Comparison of ENCODE assay signal across 23 cellular contexts in genomic region chr14:72898448-72898847, GRCh38.
"Had no signal": no experiment of that assay in that cellular context is flagged by ENCODE, and none has a peak within 500 bp of the region (broad histone marks: within the 10 kb centered on the region; RNA-seq: fewer than 3 reads in every experiment).

No MANE protein-coding gene starts in this region.

- H3K9me3 ChIP-seq: left ventricle myocardium inferior, mucosa of descending colon, ovary, sigmoid colon, spleen, upper lobe of right lung had no signal

- H3K36me3 Mint-ChIP-seq: natural killer cell treated with Interleukin-12 subunit alpha and Interleukin-12 subunit beta and Interleukin-15 and Interleukin-18, amount 100 ng/mL, for 72 hours; stimulated activated memory B cell treated with anti-CD40 and anti-IgM and Interleukin-4, amounts not matched to agents 10 μg/mL and 1 μg/mL and 100 μg/mL, for 72 hours had no signal

- H3K36me3 ChIP-seq: left ventricle myocardium inferior, ovary, sigmoid colon, spleen, upper lobe of right lung had no signal

- H2AFZ ChIP-seq: hepatocyte had no signal

- H3K27me3 Mint-ChIP-seq: stimulated activated memory B cell treated with anti-CD40 and anti-IgM and Interleukin-4, amounts not matched to agents 10 μg/mL and 1 μg/mL and 100 μg/mL, for 72 hours had no signal

- ATAC-seq: mucosa of descending colon; naive thymus-derived CD4-positive, alpha-beta T cell; natural killer cell treated with Interleukin-12 subunit alpha and Interleukin-12 subunit beta and Interleukin-15 and Interleukin-18, amount 100 ng/mL, for 72 hours; right cardiac atrium; stimulated activated memory B cell treated with anti-CD40 and anti-IgM and Interleukin-4, amounts not matched to agents 10 μg/mL and 1 μg/mL and 100 μg/mL, for 72 hours; stimulated activated naive CD8-positive, alpha-beta T cell treated with anti-CD3 and anti-CD28 coated beads, Interleukin-15, amount 100 ng/mL, for 72 hours; upper lobe of right lung had no signal

- H3K27ac Mint-ChIP-seq: naive thymus-derived CD4-positive, alpha-beta T cell; natural killer cell treated with Interleukin-12 subunit alpha and Interleukin-12 subunit beta and Interleukin-15 and Interleukin-18, amount 100 ng/mL, for 72 hours; progenitor cell of endocrine pancreas; stimulated activated memory B cell treated with anti-CD40 and anti-IgM and Interleukin-4, amounts not matched to agents 10 μg/mL and 1 μg/mL and 100 μg/mL, for 72 hours; stimulated activated naive CD8-positive, alpha-beta T cell treated with anti-CD3 and anti-CD28 coated beads, Interleukin-15, amount 100 ng/mL, for 72 hours had no signal

- DNase-seq: islet precursor cell; left ventricle myocardium inferior; mesendoderm; midbrain; naive thymus-derived CD4-positive, alpha-beta T cell; ovary; retina; right cardiac atrium; sigmoid colon; small intestine; spleen; stimulated activated CD4-positive, alpha-beta T cell treated with anti-CD3 and anti-CD28 coated beads, Interleukin-4, amount 100 ng/mL, for 24 hours; stimulated activated naive CD4-positive, alpha-beta T cell treated with Interleukin-2 at 50 U/mL for 16 hours; stimulated activated naive CD8-positive, alpha-beta T cell treated with anti-CD3 and anti-CD28 coated beads, Interleukin-15, amount 100 ng/mL, for 72 hours; substantia nigra; trophoblast cell; upper lobe of right lung had no signal

- H3K27me3 ChIP-seq: ovary had no signal

- H3K4me3 ChIP-seq: hepatocyte, left ventricle myocardium inferior, lung, mucosa of descending colon, ovary, sigmoid colon, spleen, upper lobe of right lung had no signal

- H3K79me2 ChIP-seq: hepatocyte had no signal

- H3K4me2 ChIP-seq: hepatocyte had no signal

- H3K9me3 Mint-ChIP-seq: naive thymus-derived CD4-positive, alpha-beta T cell; natural killer cell treated with Interleukin-12 subunit alpha and Interleukin-12 subunit beta and Interleukin-15 and Interleukin-18, amount 100 ng/mL, for 72 hours; stimulated activated memory B cell treated with anti-CD40 and anti-IgM and Interleukin-4, amounts not matched to agents 10 μg/mL and 1 μg/mL and 100 μg/mL, for 72 hours; stimulated activated naive CD8-positive, alpha-beta T cell treated with anti-CD3 and anti-CD28 coated beads, Interleukin-15, amount 100 ng/mL, for 72 hours had no signal

- H3K27ac ChIP-seq: hepatocyte, left ventricle myocardium inferior, ovary, sigmoid colon, spleen, upper lobe of right lung had no signal

- H3K4me3 Mint-ChIP-seq: naive thymus-derived CD4-positive, alpha-beta T cell; natural killer cell treated with Interleukin-12 subunit alpha and Interleukin-12 subunit beta and Interleukin-15 and Interleukin-18, amount 100 ng/mL, for 72 hours; stimulated activated memory B cell treated with anti-CD40 and anti-IgM and Interleukin-4, amounts not matched to agents 10 μg/mL and 1 μg/mL and 100 μg/mL, for 72 hours; stimulated activated naive CD8-positive, alpha-beta T cell treated with anti-CD3 and anti-CD28 coated beads, Interleukin-15, amount 100 ng/mL, for 72 hours had no signal
